ENCODE assay signal across 12 cellular contexts in the genomic region with DNA sequence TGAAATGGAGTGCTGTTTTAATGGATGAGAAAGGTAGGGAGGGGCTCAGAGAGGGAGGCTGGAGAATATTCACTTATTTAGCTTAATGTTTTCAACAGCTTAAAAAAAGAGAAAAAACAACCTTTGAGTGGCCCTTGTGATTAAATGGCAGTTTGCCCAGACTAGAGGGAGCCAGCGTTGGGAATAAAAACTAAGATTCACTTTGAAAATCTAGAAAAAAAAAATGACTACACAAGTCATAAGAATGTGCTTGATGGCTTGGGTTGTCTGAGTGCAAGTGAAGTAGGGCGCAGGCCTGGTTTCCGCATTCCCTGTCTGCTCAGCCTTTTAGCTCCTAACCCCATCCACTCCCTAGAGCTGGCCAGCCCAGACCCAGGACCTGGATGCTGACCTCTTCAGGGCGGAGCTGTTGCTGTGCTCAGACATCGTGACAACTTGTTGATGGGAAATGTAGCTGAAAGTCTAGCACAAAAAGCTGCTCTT. TPM values are rescaled to one million over a fixed set of nuclear protein-coding genes. Genes with fewer than 3 reads are reported as not detected.
DNase-seq lines count a peak whose midpoint lies in the region; ATAC-seq and TF ChIP-seq lines count a peak whose summit lies in the region.
"Had no signal": no experiment of that assay in that cellular context is flagged by ENCODE, and none has a peak within 500 bp of the region (broad histone marks: within the 10 kb centered on the region; RNA-seq: fewer than 3 reads in every experiment).

No MANE protein-coding gene starts in this region.

- H3K14ac ChIP-seq in IMR-90 (replicated peaks; ENCODE audit: low read depth, low read length): no peak overlapping the region

- no TSS peak for BruUV-seq in IMR-90 (replicated peaks; lab: Mats Ljungman, UMichigan)

- in situ Hi-C loops in IMR-90 (cut with MboI; ENCODE audit: low sequenced_read_pairs): no loop called here

- H4K20me1 ChIP-seq in IMR-90 (ENCODE audit: insufficient read depth, low read length): no peaks in the 10 kb centered on the region; the same call in 1 of the 2 replicates

- no peak overlapping the region for H2AFZ ChIP-seq in IMR-90 (replicated peaks; ENCODE audit: low read length, poor library complexity)

- H3K4me2 ChIP-seq in IMR-90 (ENCODE audit: low read depth, low read length): no peak overlapping the region

- peaks cover 10% of the 10 kb centered on the region; the same call in 1 of the 2 replicates for H3K9me1 ChIP-seq in IMR-90 (ENCODE audit: insufficient read depth, low read length)

- peaks cover 3% of the 10 kb centered on the region for H3K4me1 ChIP-seq in IMR-90 (ENCODE audit: control insufficient read depth, insufficient read depth, low read length)
- no peaks in the 10 kb centered on the region for H3K4me1 ChIP-seq in CD8-positive, alpha-beta memory T cell (ENCODE audit: insufficient read depth, low read length)

- CTCF ChIA-PET in IMR-90 (lab: Yijun Ruan, JAX): no interaction called here
- CTCF ChIA-PET in CD8-positive, alpha-beta memory T cell (lab: Charles Lee): no interaction called here

- H3K27ac ChIP-seq in IMR-90 (ENCODE audit: insufficient read depth, low read length): no peak overlapping the region
- H3K27ac ChIP-seq in CD8-positive, alpha-beta memory T cell (ENCODE audit: low read depth, low read length): no peak overlapping the region

- H4K8ac ChIP-seq in IMR-90 (ENCODE audit: low read depth in 2 of 2, low read length in 2 of 2): peak overlapping the region in 1 of 2 experiments; percentile 17; a peak in 1 of 4 replicates

- DNase-seq in IMR-90 (peak; percentile 75), dermis microvascular lymphatic vessel endothelial cell (ENCODE audit: low read depth in 2 of 2) (peak; percentile 51 to 86), left lobe of liver (ENCODE audit: low spot score) (no peak), smooth muscle cell of the brain vasculature (ENCODE audit: low read depth, low spot score) (peak; percentile 72), DMS153 treated with DMSO at 0.1 percent for 48 hours (lab: John Stamatoyannopoulos, UW; ENCODE audit: unreplicated experiment) (no peak)
- no peak for DNase-seq in CD8-positive, alpha-beta memory T cell
- DNase-seq: NCI-H526 treated with DMSO at 0.1 percent for 48 hours, T1000 had no signal

- no peak overlapping the region for H3K27ac Mint-ChIP-seq in CD8-positive, alpha-beta memory T cell
- H3K27ac Mint-ChIP-seq: IgD-negative memory B cell had no signal

- H2AK5ac ChIP-seq in IMR-90 (ENCODE audit: low read depth, low read length): 0 out of 2 replicates have a peak overlapping the region, but pooled peaks have one; percentile 4

- peaks cover 0 to 3% (median 2%) of the 10 kb centered on the region in 3 donors for H3K36me3 Mint-ChIP-seq in CD8-positive, alpha-beta memory T cell
- H3K36me3 Mint-ChIP-seq: IgD-negative memory B cell had no signal

- H3K9ac ChIP-seq in IMR-90 (ENCODE audit: low read depth, low read length): no peak overlapping the region

- no peak for TF ChIP-seq CTCF in IMR-90 (conservative IDR thresholded peaks at IDR 0.05; ENCODE audit: low read depth, low read length)

- H2BK120ac ChIP-seq in IMR-90 (ENCODE audit: low read depth, low read length): no peak overlapping the region

- no CpG with 5 or more reads among the region's 5 CpGs for WGBS in IMR-90 (ENCODE audit: extremely low coverage in 2 of 2, insufficient read length in 1 of 2), 2 experiments

- intact Hi-C loops in IMR-90 (cut with micrococcal nuclease): no loop called here

- no peak for TF ChIP-seq POLR2A in IMR-90 (IDR thresholded peaks at IDR 0.05; ENCODE audit: low read depth, low read length)

- H3K36me3 ChIP-seq in IMR-90 (ENCODE audit: control insufficient read depth, insufficient read depth, low read length): peaks cover 3% of the 10 kb centered on the region; the same call in 1 of the 2 replicates
- no peaks in the 10 kb centered on the region for H3K36me3 ChIP-seq in CD8-positive, alpha-beta memory T cell (ENCODE audit: insufficient read depth, low read length)

- H3K9me3 Mint-ChIP-seq in CD8-positive, alpha-beta memory T cell: no peaks in the 10 kb centered on the region

- dilution Hi-C loops in IMR-90 (cut with HindIII; ENCODE audit: low sequenced_read_pairs, unreplicated experiment): no loop called here

- no peak overlapping the region for H3K18ac ChIP-seq in IMR-90 (ENCODE audit: low read depth, low read length)

- H3K4me1 Mint-ChIP-seq in CD8-positive, alpha-beta memory T cell: peaks cover 11 to 28% (median 25%) of the 10 kb centered on the region in 3 donors

- H3K56ac ChIP-seq in IMR-90 (ENCODE audit: extremely low read depth, insufficient read depth, low read length): no peak overlapping the region

- H2BK15ac ChIP-seq in IMR-90 (ENCODE audit: low read depth, low read length): no peak overlapping the region

- H3K4me3 Mint-ChIP-seq in CD8-positive, alpha-beta memory T cell: no peak overlapping the region
- H3K4me3 Mint-ChIP-seq: IgD-negative memory B cell had no signal

- no peak for TF ChIP-seq RAD21 in IMR-90 (IDR thresholded peaks at IDR 0.05; ENCODE audit: low read length)

- H3K23ac ChIP-seq in IMR-90 (ENCODE audit: low read depth, low read length): no peak overlapping the region; the same call in 1 of the 2 replicates

- no peak overlapping the region for H2BK20ac ChIP-seq in IMR-90 (ENCODE audit: low read depth, low read length)

- H3K4ac ChIP-seq in IMR-90 (ENCODE audit: low read depth, low read length): no peak overlapping the region

- H2BK5ac ChIP-seq in IMR-90 (ENCODE audit: low read depth, low read length, poor library complexity, severe bottlenecking): no peak overlapping the region

- H3K27me3 Mint-ChIP-seq in CD8-positive, alpha-beta memory T cell: no peaks in the 10 kb centered on the region

- no peak overlapping the region for H4K5ac ChIP-seq in IMR-90 (ENCODE audit: low read depth, low read length)

- ATAC-seq in IMR-90 (ENCODE audit: low read depth) (peak; percentile 61), left lobe of liver (peak; percentile 71), HG02642 (IDR thresholded peaks at IDR 0.05; ENCODE audit: poor library complexity, unreplicated experiment) (no peak), HG03521 (IDR thresholded peaks at IDR 0.05; ENCODE audit: unreplicated experiment) (no peak)
- ATAC-seq: esophagus mucosa had no signal

- H2AK9ac ChIP-seq in IMR-90 (replicated peaks; ENCODE audit: low read depth, low read length, poor library complexity): no peak overlapping the region

- no peaks in the 10 kb centered on the region for H3K9me3 ChIP-seq in IMR-90 (ENCODE audit: control insufficient read depth, insufficient read depth, low read length)
- no peaks in the 10 kb centered on the region for H3K9me3 ChIP-seq in CD8-positive, alpha-beta memory T cell (ENCODE audit: low read length)

- POLR2A ChIA-PET in IMR-90 (lab: Charles Lee; ENCODE audit: unreplicated experiment): no interaction called here
- POLR2A ChIA-PET in CD8-positive, alpha-beta memory T cell (lab: Charles Lee): no interaction called here

- H4K91ac ChIP-seq in IMR-90 (ENCODE audit: insufficient read depth, low read depth, low read length): no peak overlapping the region

- H3K4me3 ChIP-seq in IMR-90 (ENCODE audit: insufficient read depth, low read depth, low read length): no peak overlapping the region
- H3K4me3 ChIP-seq in CD8-positive, alpha-beta memory T cell (ENCODE audit: low read length): no peak overlapping the region

- peaks cover 30 to 65% of the 10 kb centered on the region in 2 experiments for H3K79me1 ChIP-seq in IMR-90 (ENCODE audit: low read depth in 1 of 2, low read length in 2 of 2)

- H3K27me3 ChIP-seq in IMR-90 (ENCODE audit: control insufficient read depth, insufficient read depth, low read length): no peaks in the 10 kb centered on the region
- H3K27me3 ChIP-seq in CD8-positive, alpha-beta memory T cell (ENCODE audit: insufficient read depth, low read length, poor library complexity, severe bottlenecking): no peaks in the 10 kb centered on the region

TF ChIP-seq in IMR-90, 13 proteins besides CTCF, POLR2A, EP300 and RAD21 (continues in another document):
- TF ChIP-seq USF2 (IDR thresholded peaks at IDR 0.05; ENCODE audit: low read depth, low read length) (no peak), RFX5 (IDR thresholded peaks at IDR 0.05; ENCODE audit: low read depth, low read length) (no peak), MAFK (IDR thresholded peaks at IDR 0.05; ENCODE audit: low read depth, low read length) (no peak), MXI1 (IDR thresholded peaks at IDR 0.05; ENCODE audit: borderline replicate concordance, low read depth, low read length) (no peak), MAZ (IDR thresholded peaks at IDR 0.05; ENCODE audit: borderline replicate concordance, low read depth, low read length) (no peak), NFE2L2 (IDR thresholded peaks at IDR 0.05; ENCODE audit: low read depth, low read length) (no peak), FOS (IDR thresholded peaks at IDR 0.05; ENCODE audit: low read depth, low read length) (no peak), CHD1 (IDR thresholded peaks at IDR 0.05; ENCODE audit: low read depth, low read length) (no peak), SMC3 (IDR thresholded peaks at IDR 0.05; ENCODE audit: low read depth, low read length) (no peak), BHLHE40 (IDR thresholded peaks at IDR 0.05; ENCODE audit: low read depth, low read length) (no peak)
- TF ChIP-seq, protein P1, sequence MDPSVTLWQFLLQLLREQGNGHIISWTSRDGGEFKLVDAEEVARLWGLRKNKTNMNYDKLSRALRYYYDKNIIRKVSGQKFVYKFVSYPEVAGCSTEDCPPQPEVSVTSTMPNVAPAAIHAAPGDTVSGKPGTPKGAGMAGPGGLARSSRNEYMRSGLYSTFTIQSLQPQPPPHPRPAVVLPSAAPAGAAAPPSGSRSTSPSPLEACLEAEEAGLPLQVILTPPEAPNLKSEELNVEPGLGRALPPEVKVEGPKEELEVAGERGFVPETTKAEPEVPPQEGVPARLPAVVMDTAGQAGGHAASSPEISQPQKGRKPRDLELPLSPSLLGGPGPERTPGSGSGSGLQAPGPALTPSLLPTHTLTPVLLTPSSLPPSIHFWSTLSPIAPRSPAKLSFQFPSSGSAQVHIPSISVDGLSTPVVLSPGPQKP (IDR thresholded peaks at IDR 0.05; ENCODE audit: borderline replicate concordance, low read depth, low read length): no peak

RNA-seq across cellular contexts. Expression of gene UTRN, which starts 28.9 kb away (rescaled TPM):
- 83.5 and 91.4 TPM in 2 replicates for total RNA-seq in IMR-90 (2012; rRNA removed)
- polyA plus RNA-seq in IMR-90 (2012; rRNA removed): 17.3 and 18.7 TPM in 2 replicates
- 6.6 and 11.2 TPM in 2 replicates for polyA plus RNA-seq in IMR-90 (2012; cell fraction: cytosol; rRNA removed)
- 11.9 and 27.9 TPM in 2 replicates for polyA plus RNA-seq in IMR-90 (2012; cell fraction: nucleus; rRNA removed; ENCODE audit: low replicate concordance)
- total RNA-seq in dermis microvascular lymphatic vessel endothelial cell: 500 and 675 TPM in 2 replicates
- 29.2 TPM for total RNA-seq in left lobe of liver
- 10 to 100 TPM; 42.7 to 42.8 TPM for total RNA-seq in CD8-positive, alpha-beta memory T cell
- 96.8 TPM for polyA plus RNA-seq in CD8-positive, alpha-beta memory T cell

Comparison
In these comparisons a context has a peak if more than half of its experiments do, and no peak if none do; other contexts are left out.
1. ATAC-seq: peak in IMR-90 (single experiment) and left lobe of liver (single experiment); none in HG02642 (single experiment) and HG03521 (single experiment).
2. DNase-seq: peak in IMR-90 (single experiment), dermis microvascular lymphatic vessel endothelial cell (2 of 2) and smooth muscle cell of the brain vasculature (single experiment); none in left lobe of liver (single experiment), DMS153 treated with DMSO at 0.1 percent for 48 hours (single experiment) and CD8-positive, alpha-beta memory T cell (0 of 5).